ENCODE assay signal across 1 cellular context in genomic region chr3:191531434-191531833, GRCh38.
TF ChIP-seq lines count a peak whose summit lies in the region.

No MANE protein-coding gene starts in this region.

TF ChIP-seq in GM23338, 12 proteins besides CTCF, POLR2A, EP300 and RAD21 (continued from another document):
- TF ChIP-seq ETS1 (IDR thresholded peaks at IDR 0.05) = no peak
TF ChIP-seq in GM23338: peak in this region for 0.
